ENCODE assay signal across 12 cellular contexts in the genomic region with DNA sequence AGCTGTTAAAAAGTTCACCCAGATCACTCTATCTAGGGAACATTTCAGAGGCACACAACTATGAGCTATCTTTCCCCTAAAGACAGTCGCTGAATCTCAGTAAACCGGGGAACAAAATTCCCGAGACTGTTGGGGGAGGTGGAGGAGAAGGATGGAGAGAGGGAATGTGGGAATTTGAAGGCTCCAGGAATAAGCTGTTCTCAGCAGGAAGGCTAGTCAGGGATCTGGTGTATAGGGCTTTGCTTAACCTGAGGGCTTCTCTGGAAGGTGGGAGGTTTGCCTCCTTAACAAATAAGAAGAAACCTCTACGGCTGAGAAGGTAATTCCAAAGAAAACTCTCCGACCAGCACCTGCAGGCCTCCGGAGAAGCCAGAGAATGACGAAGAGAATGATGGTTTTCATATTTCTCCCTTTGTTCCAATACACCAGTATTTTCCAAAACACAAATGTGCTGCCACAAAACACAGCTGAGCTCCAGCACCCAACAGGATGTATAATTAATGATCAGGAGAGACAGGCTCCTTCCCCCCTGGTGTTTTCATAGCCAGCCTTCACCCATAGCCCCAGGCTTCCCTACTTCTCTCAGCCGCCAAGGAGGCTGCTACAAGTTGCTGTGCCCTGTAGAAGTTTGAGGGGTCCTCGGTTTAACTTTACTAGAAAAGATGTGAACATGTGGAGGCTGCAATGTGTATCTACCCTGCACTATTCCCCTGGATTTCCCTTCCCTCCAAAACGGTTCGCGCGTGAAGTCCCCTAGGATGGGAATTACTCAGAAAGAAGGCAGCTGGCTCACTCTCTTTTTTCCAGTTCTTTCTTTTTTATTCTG. TPM values are rescaled to one million over a fixed set of nuclear protein-coding genes. Genes with fewer than 3 reads are reported as not detected.
A peak's percentile ranks its signal among the peaks of the same experiment; 100 is the strongest.
DNase-seq lines count a peak whose midpoint lies in the region; TF ChIP-seq lines count a peak whose summit lies in the region.
"Had no signal": no experiment of that assay in that cellular context is flagged by ENCODE, and none has a peak within 500 bp of the region (broad histone marks: within the 10 kb centered on the region; RNA-seq: fewer than 3 reads in every experiment).

No MANE protein-coding gene starts in this region.

- no peak for TF ChIP-seq EP300 in neural cell (conservative IDR thresholded peaks at IDR 0.05; ENCODE audit: poor library complexity, severe bottlenecking)

- CTCF ChIA-PET in AG04449 (lab: Yijun Ruan, JAX): interaction anchor here (0.7 to 20.9 kb wide), 11 partner anchors 8 to 468 kb away, joined by 3 to 556 read pairs (median 4); no protein-coding TSS in a partner anchor

- H3K79me2 ChIP-seq in neural cell (replicated peaks; ENCODE audit: insufficient read depth, low read length): peaks cover 31% of the 10 kb centered on the region

- H3F3A ChIP-seq in neural cell (ENCODE audit: insufficient read depth, low read length, poor library complexity, severe bottlenecking): peaks cover 3% of the 10 kb centered on the region

- H3K4me1 ChIP-seq in effector memory CD4-positive, alpha-beta T cell (ENCODE audit: control insufficient read depth, insufficient read depth, low read length, poor library complexity, severe bottlenecking): peaks cover 7% of the 10 kb centered on the region

- no peaks in the 10 kb centered on the region for H4K20me1 ChIP-seq in neural cell (ENCODE audit: insufficient read depth)

- H3K4me2 ChIP-seq in neural cell (ENCODE audit: low read length): peak overlapping the region; percentile 87

- peaks cover 7% of the 10 kb centered on the region for H3K36me3 ChIP-seq in neural cell (ENCODE audit: insufficient read depth, low read length)
- no peaks in the 10 kb centered on the region for H3K36me3 ChIP-seq in effector memory CD4-positive, alpha-beta T cell (ENCODE audit: control insufficient read depth, insufficient read depth, low read length)

- peak overlapping the region; percentile 89 for H3K4me3 ChIP-seq in AG04449 (ENCODE audit: low read depth, low read length)
- peak overlapping the region; percentile 73 for H3K4me3 ChIP-seq in LNCaP clone FGC (ENCODE audit: low read depth, low read length)
- peak overlapping the region; percentile 45 to 83 (median 71) for H3K4me3 ChIP-seq in dorsolateral prefrontal cortex
- H3K4me3 ChIP-seq in neural cell (ENCODE audit: low read length): peak overlapping the region; percentile 99
- H3K4me3 ChIP-seq in effector memory CD4-positive, alpha-beta T cell (ENCODE audit: insufficient read depth, low read depth, low read length, poor library complexity, severe bottlenecking): no peak overlapping the region

- no peak for TF ChIP-seq RAD21 in neural cell (conservative IDR thresholded peaks at IDR 0.05)

- no peaks in the 10 kb centered on the region for H3K9me3 ChIP-seq in neural cell (ENCODE audit: low read length)
- H3K9me3 ChIP-seq in effector memory CD4-positive, alpha-beta T cell (ENCODE audit: control insufficient read depth, low read length): no peaks in the 10 kb centered on the region

- TF ChIP-seq CTCF in AG04449 (IDR thresholded peaks at IDR 0.05; ENCODE audit: insufficient read depth, low read length, missing control alignments) (no peak), LNCaP clone FGC (IDR thresholded peaks at IDR 0.05; ENCODE audit: control insufficient read depth, extremely low read depth, insufficient read depth) (no peak), dorsolateral prefrontal cortex (IDR thresholded peaks at IDR 0.05 in 54 of 56, conservative IDR thresholded peaks at IDR 0.05 in 2 of 56; ENCODE audit: low read depth in 1 of 56, partially characterized antibody in 56 of 56) (no peak), neural cell (IDR thresholded peaks at IDR 0.05; ENCODE audit: poor library complexity, severe bottlenecking) (no peak)

- H3K27me3 ChIP-seq in dorsolateral prefrontal cortex: peaks cover 0 to 35% (median 6%) of the 10 kb centered on the region in 45 donors
- peaks cover 30% of the 10 kb centered on the region for H3K27me3 ChIP-seq in neural cell (ENCODE audit: insufficient read depth, low read depth, low read length)
- peaks cover 12% of the 10 kb centered on the region for H3K27me3 ChIP-seq in effector memory CD4-positive, alpha-beta T cell (replicated peaks; ENCODE audit: control insufficient read depth, insufficient read depth, low read length, poor library complexity, severe bottlenecking)

- intact Hi-C loops in dorsolateral prefrontal cortex (cut with DNase I): loop anchor here (5.0 to 10.0 kb wide), 2 partner anchors 123 to 141 kb away; no protein-coding TSS in a partner anchor

- H3K9me2 ChIP-seq in neural cell (ENCODE audit: insufficient read depth, low read length): no peaks in the 10 kb centered on the region

- H2AFZ ChIP-seq in neural cell (ENCODE audit: low read depth, low read length): no peak overlapping the region

- in situ Hi-C loops in ACHN (cut with HindIII; ENCODE audit: low pct_ligation_motif_present, low pct_unique_long_range_greater_than_20kb, low sequenced_read_pairs): no loop called here

- POLR2A ChIA-PET in AG04449 (lab: Yijun Ruan, JAX): interaction anchor here (0.7 to 1.9 kb wide), 2 partner anchors 9 to 122 kb away, joined by 3 to 6 read pairs; no protein-coding TSS in a partner anchor

- DNase-seq in AG04449 (ENCODE audit: low read depth, low spot score) (no peak), LNCaP clone FGC (ENCODE audit: low read depth) (no peak), dorsolateral prefrontal cortex (no peak), ACHN (no peak), NCI-H1092 (lab: John Stamatoyannopoulos, UW) (no peak), DMS79 treated with DMSO at 0.1 percent for 48 hours (lab: John Stamatoyannopoulos, UW) (no peak)
- DNase-seq in effector memory CD4-positive, alpha-beta T cell: no peak
- DNase-seq: activated CD8-positive, alpha-beta memory T cell treated with anti-CD3 and anti-CD28 coated beads, Interleukin-2, amount 50 U/mL, for 48 hours; DMS 273 treated with DMSO at 0.1 percent for 48 hours; NCI-H1048 had no signal

- H3K9ac ChIP-seq in neural cell (ENCODE audit: low read length): peak overlapping the region; percentile 96

- peak overlapping the region in 51 of 59 donors; percentile 19 to 95 (median 83) for H3K27ac ChIP-seq in dorsolateral prefrontal cortex
- peak overlapping the region; percentile 84 for H3K27ac ChIP-seq in neural cell (ENCODE audit: low read length)
- H3K27ac ChIP-seq in effector memory CD4-positive, alpha-beta T cell (ENCODE audit: insufficient read depth, low read length, poor library complexity, severe bottlenecking): no peak overlapping the region

TF ChIP-seq in neural cell, 6 proteins besides CTCF, POLR2A, EP300 and RAD21:
- no peak for TF ChIP-seq EZH2 (IDR thresholded peaks at IDR 0.05; ENCODE audit: borderline replicate concordance, insufficient read depth, low read length, poor library complexity, severe bottlenecking)
- TF ChIP-seq, protein P1, sequence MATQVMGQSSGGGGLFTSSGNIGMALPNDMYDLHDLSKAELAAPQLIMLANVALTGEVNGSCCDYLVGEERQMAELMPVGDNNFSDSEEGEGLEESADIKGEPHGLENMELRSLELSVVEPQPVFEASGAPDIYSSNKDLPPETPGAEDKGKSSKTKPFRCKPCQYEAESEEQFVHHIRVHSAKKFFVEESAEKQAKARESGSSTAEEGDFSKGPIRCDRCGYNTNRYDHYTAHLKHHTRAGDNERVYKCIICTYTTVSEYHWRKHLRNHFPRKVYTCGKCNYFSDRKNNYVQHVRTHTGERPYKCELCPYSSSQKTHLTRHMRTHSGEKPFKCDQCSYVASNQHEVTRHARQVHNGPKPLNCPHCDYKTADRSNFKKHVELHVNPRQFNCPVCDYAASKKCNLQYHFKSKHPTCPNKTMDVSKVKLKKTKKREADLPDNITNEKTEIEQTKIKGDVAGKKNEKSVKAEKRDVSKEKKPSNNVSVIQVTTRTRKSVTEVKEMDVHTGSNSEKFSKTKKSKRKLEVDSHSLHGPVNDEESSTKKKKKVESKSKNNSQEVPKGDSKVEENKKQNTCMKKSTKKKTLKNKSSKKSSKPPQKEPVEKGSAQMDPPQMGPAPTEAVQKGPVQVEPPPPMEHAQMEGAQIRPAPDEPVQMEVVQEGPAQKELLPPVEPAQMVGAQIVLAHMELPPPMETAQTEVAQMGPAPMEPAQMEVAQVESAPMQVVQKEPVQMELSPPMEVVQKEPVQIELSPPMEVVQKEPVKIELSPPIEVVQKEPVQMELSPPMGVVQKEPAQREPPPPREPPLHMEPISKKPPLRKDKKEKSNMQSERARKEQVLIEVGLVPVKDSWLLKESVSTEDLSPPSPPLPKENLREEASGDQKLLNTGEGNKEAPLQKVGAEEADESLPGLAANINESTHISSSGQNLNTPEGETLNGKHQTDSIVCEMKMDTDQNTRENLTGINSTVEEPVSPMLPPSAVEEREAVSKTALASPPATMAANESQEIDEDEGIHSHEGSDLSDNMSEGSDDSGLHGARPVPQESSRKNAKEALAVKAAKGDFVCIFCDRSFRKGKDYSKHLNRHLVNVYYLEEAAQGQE (IDR thresholded peaks at IDR 0.05; ENCODE audit: borderline replicate concordance): peak; percentile 93

RNA-seq across cellular contexts. Expression of a gene that starts 2.0 kb away (rescaled TPM):
- 100 to 1,000 TPM; 110 to 286 (median 217) TPM for total RNA-seq in dorsolateral prefrontal cortex
- 60.8 and 62.4 TPM in 2 replicates for polyA plus RNA-seq in neural cell
- 133 and 171 TPM in 2 replicates for polyA minus RNA-seq in neural cell
- total RNA-seq: SK-MEL-5 had no signal
